12 cellular contexts compared by ENCODE assay signal in genomic region chr16:12002447-12003006, GRCh38. TPM values are rescaled to one million over a fixed set of nuclear protein-coding genes. Genes with fewer than 3 reads are reported as not detected.
DNase-seq lines count a peak whose midpoint lies in the region; ATAC-seq and TF ChIP-seq lines count a peak whose summit lies in the region.
"Had no signal": no experiment of that assay in that cellular context is flagged by ENCODE, and none has a peak within 500 bp of the region (broad histone marks: within the 10 kb centered on the region; RNA-seq: fewer than 3 reads in every experiment).

No MANE protein-coding gene starts in this region.

- peaks cover 0 to 42% of the 10 kb centered on the region in 2 donors for H3K36me3 ChIP-seq in left lung

- DNase-seq in DMS153 (lab: John Stamatoyannopoulos, UW) (peak; percentile 86), NCI-H187 treated with DMSO at 0.1 percent for 48 hours (lab: John Stamatoyannopoulos, UW) (peak; percentile 48), astrocyte of the hippocampus (ENCODE audit: low read depth, low spot score) (peak; percentile 67), left lung (no peak), DMS114 treated with DMSO at 0.1 percent for 48 hours (lab: John Stamatoyannopoulos, UW; ENCODE audit: unreplicated experiment) (no peak), OCI-M2 (lab: John Stamatoyannopoulos, UW; ENCODE audit: unreplicated experiment) (no peak), HT-29 (ENCODE audit: low spot score) (no peak)
- DNase-seq: activated CD8-positive, alpha-beta memory T cell treated with anti-CD3 and anti-CD28 coated beads for 24 hours; body of pancreas; COR-L47 had no signal

- H3K27me3 ChIP-seq in left lung: no peaks in the 10 kb centered on the region
- H3K27me3 ChIP-seq: body of pancreas had no signal

- intact Hi-C loops in left lung (cut with DNase I): no loop called here

- H3K4me1 ChIP-seq in left lung: no peaks in the 10 kb centered on the region
- H3K4me1 ChIP-seq: body of pancreas had no signal

- no peak for TF ChIP-seq CTCF in left lung (IDR thresholded peaks at IDR 0.05)

- H3K9me3 ChIP-seq in left lung: no peaks in the 10 kb centered on the region
- H3K9me3 ChIP-seq: body of pancreas, thoracic aorta had no signal

- H3K27ac ChIP-seq in left lung: no peak overlapping the region
- H3K27ac ChIP-seq: body of pancreas, thoracic aorta had no signal

- no peak overlapping the region for H3K4me3 ChIP-seq in left lung
- H3K4me3 ChIP-seq: body of pancreas, thoracic aorta had no signal

- ATAC-seq in left lung (peak; percentile 33), GM18502 (IDR thresholded peaks at IDR 0.05; ENCODE audit: poor library complexity, unreplicated experiment) (no peak)
- ATAC-seq: body of pancreas had no signal

RNA-seq across cellular contexts. Expression of gene SNX29, which starts 26.0 kb away (rescaled TPM):
- 10 to 100 TPM; 33.2 to 41.0 TPM for total RNA-seq in left lung
- 4.9 and 7.9 TPM in 2 replicates for total RNA-seq in HT-29 (2014; rRNA removed; shearing (Covaris generic))

RNA-seq across cellular contexts. Expression of gene TNFRSF17, which starts 37.5 kb away (rescaled TPM):
- 1 to 10 TPM; 1.2 TPM for total RNA-seq in left lung
- not detected in 2 replicates for total RNA-seq in HT-29 (2014; rRNA removed; shearing (Covaris generic))
- total RNA-seq: body of pancreas, thoracic aorta had no signal

Comparison
In these comparisons a context has a peak if more than half of its experiments do, and no peak if none do; other contexts are left out.
1. DNase-seq: peak in DMS153 (single experiment), NCI-H187 treated with DMSO at 0.1 percent for 48 hours (single experiment) and astrocyte of the hippocampus (single experiment); none in left lung (0 of 2), DMS114 treated with DMSO at 0.1 percent for 48 hours (single experiment), OCI-M2 (single experiment) and HT-29 (single experiment).